ENCODE assay signal across 11 cellular contexts in genomic region chr9:113154471-113154870, GRCh38. TPM values are rescaled to one million over a fixed set of nuclear protein-coding genes. Genes with fewer than 3 reads are reported as not detected.
DNase-seq lines count a peak whose midpoint lies in the region; ATAC-seq and TF ChIP-seq lines count a peak whose summit lies in the region.
"Had no signal": no experiment of that assay in that cellular context is flagged by ENCODE, and none has a peak within 500 bp of the region (broad histone marks: within the 10 kb centered on the region; RNA-seq: fewer than 3 reads in every experiment).

No MANE protein-coding gene starts in this region.

- no peaks in the 10 kb centered on the region for H3K9me3 ChIP-seq in mononuclear cell (ENCODE audit: low read depth, low read length)
- H3K9me3 ChIP-seq: ovary had no signal

- no peaks in the 10 kb centered on the region for H3K27me3 ChIP-seq in mononuclear cell (ENCODE audit: insufficient read depth, low read length)
- H3K27me3 ChIP-seq: ovary had no signal

- no peak overlapping the region for H3K4me3 ChIP-seq in cardiac fibroblast (replicated peaks in 1 of 2; ENCODE audit: low read depth in 2 of 2, low read length in 2 of 2)
- peak overlapping the region; percentile 15 for H3K4me3 ChIP-seq in mononuclear cell (ENCODE audit: low read length)
- H3K4me3 ChIP-seq: ovary had no signal

- no peak for ATAC-seq in GM21723 (IDR thresholded peaks at IDR 0.05; ENCODE audit: unreplicated experiment)

- peak; percentile 76 for DNase-seq in AG08395 (ENCODE audit: low spot score)
- peak; percentile 81 for DNase-seq in M059J (ENCODE audit: low read depth)
- DNase-seq in cardiac fibroblast (ENCODE audit: low read depth in 2 of 2): peak; percentile 21 to 72
- DNase-seq in SIG-M5 treated with dmso at 0.1 percent for 504 hours (lab: John Stamatoyannopoulos, UW; ENCODE audit: unreplicated experiment): no peak
- DNase-seq in stimulated activated CD4-positive, alpha-beta T cell treated with anti-CD3 and anti-CD28 coated beads, Interleukin-12 subunit alpha, Interleukin-12 subunit beta, amount 100 ng/mL, for 4 hours: no peak
- no peak for DNase-seq in NCI-H146 treated with DMSO at 0.1 percent for 48 hours (lab: John Stamatoyannopoulos, UW; ENCODE audit: unreplicated experiment)
- DNase-seq: CD4-positive, alpha-beta memory T cell; stimulated activated naive CD4-positive, alpha-beta T cell had no signal

- peaks cover 69% of the 10 kb centered on the region for H3K4me1 ChIP-seq in mononuclear cell (ENCODE audit: insufficient read depth, low read length)

- TF ChIP-seq CTCF in cardiac fibroblast (IDR thresholded peaks at IDR 0.05; ENCODE audit: low read depth, low read length): no peak

RNA-seq across cellular contexts. Expression of gene SLC31A2, which starts 3.7 kb away (rescaled TPM):
- total RNA-seq in M059J (2014; rRNA removed; shearing (Covaris generic)): 9.9 and 14.8 TPM in 2 replicates
- 38.8 TPM for total RNA-seq in mononuclear cell

Comparison
In these comparisons a context has a peak if more than half of its experiments do, and no peak if none do; other contexts are left out.
1. DNase-seq: peak in AG08395 (single experiment), M059J (single experiment) and cardiac fibroblast (2 of 2); none in SIG-M5 treated with dmso at 0.1 percent for 504 hours (single experiment), stimulated activated CD4-positive, alpha-beta T cell treated with anti-CD3 and anti-CD28 coated beads, Interleukin-12 subunit alpha, Interleukin-12 subunit beta, amount 100 ng/mL, for 4 hours (single experiment) and NCI-H146 treated with DMSO at 0.1 percent for 48 hours (single experiment).